In the genomic region with DNA sequence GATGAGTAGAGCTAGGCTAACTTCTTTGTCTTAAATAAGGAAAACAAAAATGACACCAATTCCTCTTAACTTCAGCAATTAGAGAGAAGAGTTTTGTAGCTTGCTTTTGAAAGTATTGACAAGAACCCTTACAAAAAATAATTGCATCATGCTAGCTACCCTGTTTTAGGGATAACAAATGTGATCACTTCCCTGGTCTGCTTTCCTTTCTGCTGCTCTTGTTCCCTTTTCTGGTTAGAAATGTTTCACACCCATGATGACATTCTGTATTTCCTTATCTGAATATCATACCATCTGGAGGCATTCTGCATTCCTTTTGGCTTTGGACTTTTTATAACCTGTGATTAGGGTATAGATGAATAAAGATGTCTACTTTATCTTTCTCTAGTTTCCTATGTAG, we compare ENCODE assay signal across 29 cellular contexts. TPM values are rescaled to one million over a fixed set of nuclear protein-coding genes. Genes with fewer than 3 reads are reported as not detected.
"Had no signal": no experiment of that assay in that cellular context is flagged by ENCODE, and none has a peak within 500 bp of the region (broad histone marks: within the 10 kb centered on the region; RNA-seq: fewer than 3 reads in every experiment).

No MANE protein-coding gene starts in this region.

- H3K9me3 Mint-ChIP-seq: activated naive CD8-positive, alpha-beta T cell treated with anti-CD3 and anti-CD28 coated beads for 36 hours; immature natural killer cell; stimulated activated naive CD8-positive, alpha-beta T cell treated with anti-CD3 and anti-CD28 coated beads, Interleukin-15, Interleukin-2, amounts not matched to agents 100 ng/mL and 50 ng/mL, for 24 hours had no signal

- H3K9me3 ChIP-seq: left lung, thyroid gland had no signal

- H3K9ac ChIP-seq: parathyroid adenoma had no signal

- H3K4me1 Mint-ChIP-seq: activated naive CD8-positive, alpha-beta T cell treated with anti-CD3 and anti-CD28 coated beads for 36 hours; immature natural killer cell; naive B cell had no signal

- H3K36me3 Mint-ChIP-seq: activated naive CD8-positive, alpha-beta T cell treated with anti-CD3 and anti-CD28 coated beads for 36 hours; immature natural killer cell; naive B cell had no signal

- ATAC-seq: activated CD8-positive, alpha-beta T cell treated with anti-CD3 and anti-CD28 coated beads, Interleukin-2, amount 10 ng/mL, durations not matched to agents 7 days and 5 days; foreskin keratinocyte; left lung; right cardiac atrium had no signal

- DNase-seq: activated CD4-positive, alpha-beta T cell treated with anti-CD3 and anti-CD28 coated beads, Interleukin-2, amount 50 U/mL, for 1 hour; activated CD4-positive, CD25-positive, alpha-beta regulatory T cell treated with anti-CD3 and anti-CD28 coated beads, Interleukin-2, amount 50 U/mL, for 72 hours; activated CD8-positive, alpha-beta T cell treated with anti-CD3 and anti-CD28 coated beads, Interleukin-2, amount 10 ng/mL, durations not matched to agents 7 days and 5 days; activated naive CD4-positive, alpha-beta T cell; activated naive CD8-positive, alpha-beta T cell treated with anti-CD3 and anti-CD28 coated beads for 36 hours; activated T-cell treated with anti-CD3 and anti-CD28 coated beads, Interleukin-2, amount 50 U/mL, for 1 hour; central memory CD4-positive, alpha-beta T cell; effector memory CD4-positive, alpha-beta T cell; foreskin keratinocyte; immature natural killer cell; left lung; naive B cell; right cardiac atrium; stimulated activated CD4-positive, alpha-beta T cell treated with anti-CD3 and anti-CD28 coated beads, Interleukin-12 subunit alpha, Interleukin-12 subunit beta, amount 100 ng/mL, for 4 hours; stimulated activated CD4-positive, alpha-beta T cell treated with anti-CD3 and anti-CD28 coated beads, Interleukin-4, amount 100 ng/mL, for 4 hours; substantia nigra; thyroid gland; WERI-Rb-1 had no signal

- H3K4me3 Mint-ChIP-seq: activated CD8-positive, alpha-beta T cell treated with anti-CD3 and anti-CD28 coated beads, Interleukin-2, amount 10 ng/mL, durations not matched to agents 7 days and 5 days; activated naive CD8-positive, alpha-beta T cell treated with anti-CD3 and anti-CD28 coated beads for 36 hours; immature natural killer cell; naive B cell; stimulated activated naive CD8-positive, alpha-beta T cell treated with anti-CD3 and anti-CD28 coated beads, Interleukin-15, Interleukin-2, amounts not matched to agents 100 ng/mL and 50 ng/mL, for 24 hours had no signal

- H3K4me3 ChIP-seq: hepatocyte, left lung, lung, thyroid gland had no signal

- H3K4me2 ChIP-seq: hepatocyte had no signal

- H3K27ac ChIP-seq: foreskin keratinocyte, hepatocyte, left lung, parathyroid adenoma, thyroid gland, WERI-Rb-1 had no signal

- H3K27ac Mint-ChIP-seq: activated CD8-positive, alpha-beta T cell treated with anti-CD3 and anti-CD28 coated beads, Interleukin-2, amount 10 ng/mL, durations not matched to agents 7 days and 5 days; activated naive CD8-positive, alpha-beta T cell treated with anti-CD3 and anti-CD28 coated beads for 36 hours; immature natural killer cell; stimulated activated naive CD8-positive, alpha-beta T cell treated with anti-CD3 and anti-CD28 coated beads, Interleukin-15, Interleukin-2, amounts not matched to agents 100 ng/mL and 50 ng/mL, for 24 hours had no signal

- H3K36me3 ChIP-seq: left lung, thyroid gland, WERI-Rb-1 had no signal

- H3K4me1 ChIP-seq: foreskin keratinocyte, parathyroid adenoma, thyroid gland had no signal

- H3K27me3 ChIP-seq: thyroid gland had no signal

RNA-seq across cellular contexts. Expression of a gene that starts 9.9 kb away (rescaled TPM):
- total RNA-seq: activated CD8-positive, alpha-beta T cell treated with anti-CD3 and anti-CD28 coated beads, Interleukin-2, amount 10 ng/mL, durations not matched to agents 7 days and 5 days; activated naive CD8-positive, alpha-beta T cell treated with anti-CD3 and anti-CD28 coated beads for 36 hours; astrocyte; dermis microvascular lymphatic vessel endothelial cell; foreskin keratinocyte; hepatocyte; kidney epithelial cell; left lung; lung; mesenteric fat pad; mucosa of gallbladder; pulmonary artery endothelial cell; right cardiac atrium; thyroid gland; ureter had no signal
